24 cellular contexts compared by ENCODE assay signal in genomic region chr2:231902598-231902997, GRCh38. TPM values are rescaled to one million over a fixed set of nuclear protein-coding genes. Genes with fewer than 3 reads are reported as not detected.
"Had no signal": no experiment of that assay in that cellular context is flagged by ENCODE, and none has a peak within 500 bp of the region (broad histone marks: within the 10 kb centered on the region; RNA-seq: fewer than 3 reads in every experiment).

No MANE protein-coding gene starts in this region.

- DNase-seq: KBM-7, MV-4-11, NCI-H1048, NCI-H1105, NCI-H1417, NCI-H1436 treated with DMSO at 0.1 percent for 48 hours, NCI-H1694, NCI-H1930, NCI-H2081, NCI-H2107, NCI-H2227 treated with DMSO at 0.1 percent for 48 hours, NCI-H524, NCI-H526 treated with DMSO at 0.1 percent for 48 hours, NCI-H748 treated with DMSO at 0.1 percent for 48 hours, RPMI8226, SIG-M5, SK-N-SH, SW 1271 had no signal

- H3K9ac ChIP-seq: SK-N-SH had no signal

- H3K9me3 ChIP-seq: SK-N-SH had no signal

- FAIRE-seq: RCC 7860 had no signal

RNA-seq across cellular contexts. Expression of gene NPPC, which starts 23.6 kb away (rescaled TPM):
- total RNA-seq: HT1080, LHCN-M2, MCF 10A, NCI-H460 had no signal
- polyA plus RNA-seq: IgD-negative memory B cell, SK-N-SH had no signal
